8 cellular contexts compared by ENCODE assay signal in genomic region chr10:101031796-101032636, GRCh38. TPM values are rescaled to one million over a fixed set of nuclear protein-coding genes. Genes with fewer than 3 reads are reported as not detected.
A peak's percentile ranks its signal among the peaks of the same experiment; 100 is the strongest.
DNase-seq lines count a peak whose midpoint lies in the region; ATAC-seq and TF ChIP-seq lines count a peak whose summit lies in the region.

No MANE protein-coding gene starts in this region.

- no peaks in the 10 kb centered on the region for H3F3A ChIP-seq in neural cell (ENCODE audit: insufficient read depth, low read length, poor library complexity, severe bottlenecking)

- TF ChIP-seq RAD21 in neural cell (conservative IDR thresholded peaks at IDR 0.05): peak; percentile 11

- TF ChIP-seq CTCF in foreskin fibroblast (IDR thresholded peaks at IDR 0.05; ENCODE audit: low read depth, low read length) (no peak), neural cell (IDR thresholded peaks at IDR 0.05; ENCODE audit: poor library complexity, severe bottlenecking) (no peak)

- H3K9ac ChIP-seq in neural cell (ENCODE audit: low read length): peak overlapping the region; percentile 79

- ATAC-seq in HG03066 (IDR thresholded peaks at IDR 0.05; ENCODE audit: low read depth, unreplicated experiment) (peak; percentile 44), GM18520 (IDR thresholded peaks at IDR 0.05; ENCODE audit: unreplicated experiment) (no peak)
- ATAC-seq in stimulated activated naive CD8-positive, alpha-beta T cell treated with anti-CD3 and anti-CD28 coated beads, Interleukin-15, Interleukin-2, amounts not matched to agents 100 U/mL and 50 U/mL, for 24 hours: peak; percentile 47

- H3K9me2 ChIP-seq in neural cell (ENCODE audit: insufficient read depth, low read length): no peaks in the 10 kb centered on the region

- TF ChIP-seq EP300 in neural cell (conservative IDR thresholded peaks at IDR 0.05; ENCODE audit: poor library complexity, severe bottlenecking): peak; percentile 41

- H3K27me3 ChIP-seq in neural cell (ENCODE audit: insufficient read depth, low read depth, low read length): peaks cover 54% of the 10 kb centered on the region

- H4K20me1 ChIP-seq in neural cell (ENCODE audit: insufficient read depth): no peaks in the 10 kb centered on the region

- H3K36me3 ChIP-seq in neural cell (ENCODE audit: insufficient read depth, low read length): no peaks in the 10 kb centered on the region

- peak overlapping the region; percentile 25 for H2AFZ ChIP-seq in neural cell (ENCODE audit: low read depth, low read length)

- DNase-seq in D341Med (ENCODE audit: low spot score) (peak; percentile 76), RPMI8226 (peak; percentile 61), foreskin fibroblast (peak; percentile 67 to 89)
- DNase-seq in activated gamma-delta T cell treated with anti-CD3 and anti-CD28 coated beads, Interleukin-2, amount 50 U/mL, for 16 hours (ENCODE audit: low read depth): peak; percentile 57
- peak; percentile 79 for DNase-seq in stimulated activated naive CD8-positive, alpha-beta T cell treated with anti-CD3 and anti-CD28 coated beads, Interleukin-15, Interleukin-2, amounts not matched to agents 100 U/mL and 50 U/mL, for 24 hours

- no peaks in the 10 kb centered on the region for H3K9me3 ChIP-seq in neural cell (ENCODE audit: low read length)

- H3K79me2 ChIP-seq in neural cell (replicated peaks; ENCODE audit: insufficient read depth, low read length): no peaks in the 10 kb centered on the region

- H3K4me3 ChIP-seq in foreskin fibroblast (ENCODE audit: low read depth in 1 of 2, low read length in 2 of 2): peak overlapping the region; percentile 71 to 85
- peak overlapping the region; percentile 78 for H3K4me3 ChIP-seq in neural cell (ENCODE audit: low read length)

- peak overlapping the region; percentile 51 for H3K27ac ChIP-seq in neural cell (ENCODE audit: low read length)

- peak overlapping the region; percentile 85 for H3K4me2 ChIP-seq in neural cell (ENCODE audit: low read length)

TF ChIP-seq in neural cell, 6 proteins besides CTCF, POLR2A, EP300 and RAD21:
- no peak for TF ChIP-seq SMC3 (conservative IDR thresholded peaks at IDR 0.05; ENCODE audit: poor library complexity)
- peak; percentile 88 for TF ChIP-seq POLR2AphosphoS5 (IDR thresholded peaks at IDR 0.05)
- TF ChIP-seq TAF1 (IDR thresholded peaks at IDR 0.05; ENCODE audit: low read depth): no peak
- TF ChIP-seq EZH2 (IDR thresholded peaks at IDR 0.05; ENCODE audit: borderline replicate concordance, insufficient read depth, low read length, poor library complexity, severe bottlenecking): no peak
- no peak for TF ChIP-seq REST (IDR thresholded peaks at IDR 0.05; ENCODE audit: borderline replicate concordance)
- no peak for TF ChIP-seq MXI1 (conservative IDR thresholded peaks at IDR 0.05; ENCODE audit: poor library complexity, severe bottlenecking)

RNA-seq across cellular contexts. Expression of gene SFXN3, which starts 1.0 kb away (rescaled TPM):
- 52.1 and 56.5 TPM in 2 replicates for polyA plus RNA-seq in neural cell
- polyA minus RNA-seq in neural cell: 29.7 and 32.3 TPM in 2 replicates

RNA-seq across cellular contexts. Expression of gene PDZD7, which starts 1.1 kb away (rescaled TPM):
- 1.5 and 2.6 TPM in 2 replicates for polyA plus RNA-seq in neural cell
- polyA minus RNA-seq in neural cell: 2.2 and 2.8 TPM in 2 replicates

RNA-seq across cellular contexts. Expression of gene KAZALD1, which starts 29.8 kb away (rescaled TPM):
- 1.2 and 1.6 TPM in 2 replicates for polyA plus RNA-seq in neural cell
- 1.5 and 1.6 TPM in 2 replicates for polyA minus RNA-seq in neural cell

RNA-seq across cellular contexts. Expression of gene LZTS2, which starts 32.4 kb away (rescaled TPM):
- polyA plus RNA-seq in neural cell: 40.1 and 58.4 TPM in 2 replicates
- polyA minus RNA-seq in neural cell: 27.4 and 31.2 TPM in 2 replicates

RNA-seq across cellular contexts. Expression of gene TWNK, which starts 44.7 kb away (rescaled TPM):
- 4.2 and 4.8 TPM in 2 replicates for polyA plus RNA-seq in neural cell
- 5.6 TPM in 2 replicates for polyA minus RNA-seq in neural cell
